14 cellular contexts compared by ENCODE assay signal in the genomic region with DNA sequence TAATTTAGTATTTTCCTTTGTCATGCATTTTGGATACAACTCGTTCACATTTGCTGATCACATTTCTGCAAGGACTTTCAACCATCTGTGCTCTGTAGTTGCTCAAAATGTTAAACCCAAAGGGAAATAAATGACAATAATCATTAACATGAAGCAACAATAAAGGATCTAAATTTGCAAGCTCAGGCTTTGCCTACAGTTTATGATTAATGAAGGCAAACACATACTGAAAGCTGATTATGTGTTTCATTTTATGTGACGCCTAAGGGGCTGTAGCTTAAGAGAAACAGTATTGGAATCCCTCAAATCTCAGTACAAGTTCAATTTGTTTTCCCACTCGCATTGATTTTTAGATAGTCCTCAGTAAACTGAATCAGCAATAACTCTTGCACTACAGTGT.
"Had no signal": no experiment of that assay in that cellular context is flagged by ENCODE, and none has a peak within 500 bp of the region (broad histone marks: within the 10 kb centered on the region; RNA-seq: fewer than 3 reads in every experiment).

No MANE protein-coding gene starts in this region.

- H3K36me3 Mint-ChIP-seq: activated naive CD8-positive, alpha-beta T cell; naive B cell; stimulated activated effector memory CD8-positive, alpha-beta T cell treated with anti-CD3 and anti-CD28 coated beads, Interleukin-12 subunit alpha, Interleukin-12 subunit beta, amount 100 ng/mL, for 72 hours had no signal

- H3K4me3 Mint-ChIP-seq: activated naive CD8-positive, alpha-beta T cell; naive B cell; stimulated activated effector memory CD8-positive, alpha-beta T cell treated with anti-CD3 and anti-CD28 coated beads, Interleukin-12 subunit alpha, Interleukin-12 subunit beta, amount 100 ng/mL, for 72 hours had no signal

- H3K27me3 Mint-ChIP-seq: activated naive CD8-positive, alpha-beta T cell; naive B cell had no signal

- H3K27ac ChIP-seq: brain microvascular endothelial cell, neutrophil, tibial nerve had no signal

- H3K9me3 ChIP-seq: neutrophil had no signal

- H3K4me1 ChIP-seq: tibial nerve had no signal

- H3K27me3 ChIP-seq: brain microvascular endothelial cell, neutrophil, tibial nerve had no signal

- H3K36me3 ChIP-seq: brain microvascular endothelial cell, neutrophil, tibial nerve had no signal

- H3K4me3 ChIP-seq: lung, smooth muscle cell, tibial nerve had no signal

- H3K9me3 Mint-ChIP-seq: stimulated activated effector memory CD8-positive, alpha-beta T cell treated with anti-CD3 and anti-CD28 coated beads, Interleukin-12 subunit alpha, Interleukin-12 subunit beta, amount 100 ng/mL, for 72 hours had no signal

- DNase-seq: activated effector memory CD4-positive, alpha-beta T cell treated with anti-CD3 and anti-CD28 coated beads, Interleukin-2, amount 50 U/mL, for 16 hours; activated T-cell treated with anti-CD3 and anti-CD28 coated beads, Interleukin-2, amount 50 U/mL, for 1 hour; brain microvascular endothelial cell; cerebellar nuclear complex; dermis blood vessel endothelial cell; naive B cell; posterior cingulate gyrus; right cardiac atrium had no signal

- ATAC-seq: right cardiac atrium; stimulated activated effector memory CD8-positive, alpha-beta T cell treated with anti-CD3 and anti-CD28 coated beads, Interleukin-12 subunit alpha, Interleukin-12 subunit beta, amount 100 ng/mL, for 72 hours had no signal

- H3K4me1 Mint-ChIP-seq: naive B cell; stimulated activated effector memory CD8-positive, alpha-beta T cell treated with anti-CD3 and anti-CD28 coated beads, Interleukin-12 subunit alpha, Interleukin-12 subunit beta, amount 100 ng/mL, for 72 hours had no signal

- H3K4me2 ChIP-seq: smooth muscle cell had no signal

- H3K27ac Mint-ChIP-seq: activated naive CD8-positive, alpha-beta T cell; naive B cell; stimulated activated effector memory CD8-positive, alpha-beta T cell treated with anti-CD3 and anti-CD28 coated beads, Interleukin-12 subunit alpha, Interleukin-12 subunit beta, amount 100 ng/mL, for 72 hours had no signal
